10 cellular contexts compared by ENCODE assay signal in the genomic region with DNA sequence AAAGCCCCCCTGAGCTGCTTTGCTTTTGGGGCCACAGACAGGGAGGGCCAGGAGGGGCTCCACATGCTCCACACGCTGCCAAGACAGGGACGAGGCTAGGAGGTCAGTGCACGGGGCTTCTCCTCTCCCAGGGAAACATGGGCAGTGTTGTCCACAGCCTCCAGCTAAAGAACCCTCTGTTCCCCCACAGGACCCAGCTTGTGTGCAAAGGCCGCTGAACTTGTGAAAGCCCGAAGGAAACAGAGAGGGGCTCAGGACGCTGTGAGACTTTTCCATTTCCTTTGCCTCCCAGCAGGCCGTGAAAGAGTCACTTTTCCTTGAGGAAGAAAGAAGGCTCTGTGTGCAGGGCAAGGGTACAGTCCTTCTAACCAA. TPM values are rescaled to one million over a fixed set of nuclear protein-coding genes. Genes with fewer than 3 reads are reported as not detected.
DNase-seq lines count a peak whose midpoint lies in the region; ATAC-seq and TF ChIP-seq lines count a peak whose summit lies in the region.
"Had no signal": no experiment of that assay in that cellular context is flagged by ENCODE, and none has a peak within 500 bp of the region (broad histone marks: within the 10 kb centered on the region; RNA-seq: fewer than 3 reads in every experiment).

No MANE protein-coding gene starts in this region.

- no TSS peak for BruUV-seq in MCF 10A (replicated peaks; lab: Mats Ljungman, UMichigan)

- POLR2A ChIA-PET in MCF 10A (lab: Yijun Ruan, JAX) = no interaction called here

- no peak for TF ChIP-seq POLR2A in breast epithelium (IDR thresholded peaks at IDR 0.05)

- peaks cover 6% of the 10 kb centered on the region for H3K36me3 Mint-ChIP-seq in MCF 10A (ENCODE audit: insufficient read depth, unreplicated experiment)
- H3K36me3 Mint-ChIP-seq in T-helper 17 cell (ENCODE audit: low read depth) = peaks cover 4% of the 10 kb centered on the region

- H3K27me3 ChIP-seq in breast epithelium = no peaks in the 10 kb centered on the region
- H3K27me3 ChIP-seq in right cardiac atrium (ENCODE audit: control insufficient read depth, insufficient read depth) = no peaks in the 10 kb centered on the region
- no peaks in the 10 kb centered on the region for H3K27me3 ChIP-seq in psoas muscle (ENCODE audit: insufficient read depth in 3 of 3, low read length in 2 of 3)

- peaks cover 8% of the 10 kb centered on the region for H3K9me3 Mint-ChIP-seq in MCF 10A (ENCODE audit: unreplicated experiment)

- intact Hi-C loops in breast epithelium (cut with DNase I; ENCODE audit: low total_unique reads) (no loop called here), MCF 10A (cut with micrococcal nuclease) (no loop called here), right cardiac atrium (cut with DNase I) (no loop called here), psoas muscle (cut with DNase I) (loop anchor here (2.0 to 5.0 kb wide), 3 partner anchors 43 to 197 kb away; no protein-coding TSS in a partner anchor)

- CTCF ChIA-PET in MCF 10A (lab: Yijun Ruan, JAX) = interaction anchor here (1.3 to 2.1 kb wide), 2 partner anchors 21 to 45 kb away, joined by 5 to 7 read pairs; no protein-coding TSS in a partner anchor

- H3K4me3 ChIP-seq in breast epithelium = peak overlapping the region in 2 of 3 donors; percentile 22 to 27
- no peak overlapping the region for H3K4me3 ChIP-seq in right cardiac atrium (ENCODE audit: low read length)
- H3K4me3 ChIP-seq in psoas muscle = peak overlapping the region; percentile 9

- H3K4me3 Mint-ChIP-seq in MCF 10A (ENCODE audit: unreplicated experiment) = no peak overlapping the region
- no peak overlapping the region for H3K4me3 Mint-ChIP-seq in T-helper 17 cell

- H3K4me1 ChIP-seq in breast epithelium (peaks cover 8 to 27% of the 10 kb centered on the region in 2 donors), right cardiac atrium (ENCODE audit: control insufficient read depth, insufficient read depth, low read length) (peaks cover 13% of the 10 kb centered on the region), psoas muscle (peaks cover 29% of the 10 kb centered on the region)

- H3K9me3 ChIP-seq in breast epithelium = no peaks in the 10 kb centered on the region
- no peaks in the 10 kb centered on the region for H3K9me3 ChIP-seq in right cardiac atrium (ENCODE audit: control insufficient read depth, low read length)
- peaks cover 4% of the 10 kb centered on the region for H3K9me3 ChIP-seq in psoas muscle
- H3K9me3 ChIP-seq in T-helper 17 cell (ENCODE audit: control insufficient read depth, low read length, poor library complexity, severe bottlenecking) = peaks cover 3% of the 10 kb centered on the region

- peak in 1 of 2 donors; percentile 44 for DNase-seq in breast epithelium (ENCODE audit: low spot score in 2 of 2)
- no peak for DNase-seq in MCF 10A (ENCODE audit: unreplicated experiment)
- DNase-seq in right cardiac atrium = peak in 2 of 3 donors; percentile 60 to 70
- DNase-seq in psoas muscle = peak; percentile 55 to 80
- no peak for DNase-seq in T-helper 17 cell
- DNase-seq in A172 (ENCODE audit: low spot score) = no peak
- DNase-seq in iPS-NIHi7 (ENCODE audit: extremely low spot score) = no peak
- DNase-seq: 8988T; stimulated activated naive CD4-positive, alpha-beta T cell treated with Interleukin-2 at 50 U/mL for 16 hours had no signal

- H3K4me1 Mint-ChIP-seq in MCF 10A (ENCODE audit: insufficient read depth, unreplicated experiment) = peaks cover 3% of the 10 kb centered on the region
- H3K4me1 Mint-ChIP-seq in T-helper 17 cell = no peaks in the 10 kb centered on the region

- H3K27ac Mint-ChIP-seq in MCF 10A (ENCODE audit: low read depth, unreplicated experiment) (no peak overlapping the region), T-helper 17 cell (no peak overlapping the region)

- WGBS in right cardiac atrium = 43% methylated on average over 7 of the region's 7 CpGs
- 29 to 34% (median 33%) methylated on average over 7 of the region's 7 CpGs for WGBS in psoas muscle, 3 donors

- H3K36me3 ChIP-seq in breast epithelium = no peaks in the 10 kb centered on the region
- no peaks in the 10 kb centered on the region for H3K36me3 ChIP-seq in psoas muscle (ENCODE audit: insufficient read depth in 1 of 2, low read depth in 1 of 2)

- TF ChIP-seq CTCF in breast epithelium (IDR thresholded peaks at IDR 0.05) = no peak
- TF ChIP-seq CTCF in MCF 10A (IDR thresholded peaks at IDR 0.05; ENCODE audit: unreplicated experiment) = no peak
- no peak for TF ChIP-seq CTCF in psoas muscle (IDR thresholded peaks at IDR 0.05)

- H3K27ac ChIP-seq in breast epithelium (peak overlapping the region; percentile 86 to 89), right cardiac atrium (ENCODE audit: low read length) (peak overlapping the region; percentile 68), psoas muscle (peak overlapping the region; percentile 90)

- no peaks in the 10 kb centered on the region for H3K27me3 Mint-ChIP-seq in MCF 10A (ENCODE audit: insufficient read depth, unreplicated experiment)
- no peaks in the 10 kb centered on the region for H3K27me3 Mint-ChIP-seq in T-helper 17 cell

- peak; percentile 48 to 72 for ATAC-seq in right cardiac atrium
- peak in 3 of 4 donors; percentile 13 to 39 (median 29) for ATAC-seq in psoas muscle
- ATAC-seq in T-helper 17 cell = no peak
- no peak for ATAC-seq in GM18520 (IDR thresholded peaks at IDR 0.05; ENCODE audit: unreplicated experiment)

RNA-seq across cellular contexts. Expression of a gene that starts 9.7 kb away (rescaled TPM):
- total RNA-seq in breast epithelium (10 to 100 TPM in 1 of 3 donors, 1 to 10 TPM in 2; 3.8 to 17.4 (median 7.0) TPM), MCF 10A (2022) (11.3 and 19.6 TPM in 2 replicates), right cardiac atrium (1 to 10 TPM; 1.4 to 3.6 (median 2.3) TPM), psoas muscle (1 to 10 TPM in 1 of 4 donors, under 1 TPM in 3; 0.62 to 2.0 (median 0.86) TPM), T-helper 17 cell (1 to 10 TPM; 5.0 to 8.3 TPM)
- polyA plus RNA-seq in right cardiac atrium (2.7 TPM), psoas muscle (under 1 TPM in 2 of 3 donors, not detected in 1; 0.29 to 0.31 TPM)
- 0.96 TPM in 1 of 2 replicates, not detected in the other for total RNA-seq in A172 (2014; rRNA removed; shearing (Covaris generic))

Comparison
In these comparisons a context has a peak if more than half of its experiments do, and no peak if none do; other contexts are left out.
1. DNase-seq: peak in right cardiac atrium (2 of 3) and psoas muscle (2 of 2); none in MCF 10A (single experiment), T-helper 17 cell (0 of 3), A172 (single experiment) and iPS-NIHi7 (single experiment).
2. ATAC-seq: peak in right cardiac atrium (2 of 2) and psoas muscle (3 of 4); none in T-helper 17 cell (single experiment) and GM18520 (single experiment).
3. intact Hi-C loops: an anchor here in psoas muscle (2.0 to 5.0 kb wide); none called in breast epithelium, MCF 10A and right cardiac atrium.
4. Peak in every context shown above with its lines, with median percentiles within 50 percentile points of each other: H3K27ac ChIP-seq.